8 cellular contexts compared by ENCODE assay signal in the genomic region with DNA sequence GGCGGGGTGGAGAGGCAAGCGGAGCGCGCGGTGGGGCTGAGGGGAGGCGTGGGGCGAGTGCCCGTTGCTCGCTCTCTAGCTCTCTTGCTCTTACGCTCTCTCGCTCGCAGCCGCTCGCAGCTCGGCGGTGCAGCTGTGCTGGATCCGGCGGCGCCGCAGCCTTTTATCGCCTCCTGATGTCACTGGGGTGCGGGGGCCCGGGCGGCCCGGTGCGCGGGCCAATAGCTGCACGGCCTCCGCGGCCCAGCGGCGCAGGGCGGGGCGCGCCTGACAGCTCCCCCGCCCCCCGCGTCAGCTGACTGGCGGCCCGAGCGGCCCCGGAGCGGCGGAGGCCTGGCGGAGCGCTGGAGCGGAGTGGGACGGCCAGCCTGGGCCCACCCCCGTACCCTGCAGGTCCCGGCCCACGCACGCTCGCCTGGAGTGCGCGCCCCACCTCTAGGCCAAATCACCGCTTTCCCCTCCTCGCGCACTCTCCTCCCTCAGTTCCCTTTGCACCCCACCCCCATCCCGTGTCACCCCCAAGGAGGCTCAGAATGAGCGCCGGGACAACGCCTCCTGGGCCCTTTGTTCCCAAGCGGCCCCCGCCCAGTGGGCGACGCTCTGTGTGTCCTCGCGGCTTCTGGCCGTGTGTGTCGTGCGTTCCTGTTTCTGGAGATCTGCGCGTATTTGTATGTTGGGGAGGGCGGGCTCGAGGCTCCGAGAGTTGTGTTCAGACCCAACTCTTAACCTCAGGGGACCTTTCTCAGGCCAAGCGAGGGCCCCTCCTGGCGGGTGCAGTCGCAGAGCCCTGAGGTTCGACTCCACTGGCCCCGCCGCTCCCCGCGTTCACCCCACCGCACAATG. TPM values are rescaled to one million over a fixed set of nuclear protein-coding genes. Genes with fewer than 3 reads are reported as not detected.
DNase-seq lines count a peak whose midpoint lies in the region; ATAC-seq and TF ChIP-seq lines count a peak whose summit lies in the region.

Gene MAFB (minus strand): TSS at position 137 of the 843 bp plus-strand sequence. CDS start 386 bp downstream, outside the sequence.

- H3K4me1 Mint-ChIP-seq in CD14-positive monocyte, result peaks cover 55% of the 10 kb centered on the region
- peaks cover 2 to 9% (median 7%) of the 10 kb centered on the region in 3 donors for H3K4me1 Mint-ChIP-seq in IgD-negative memory B cell

- H3K36me3 Mint-ChIP-seq in CD14-positive monocyte, result peaks cover 46 to 47% of the 10 kb centered on the region in 2 donors
- no peaks in the 10 kb centered on the region for H3K36me3 Mint-ChIP-seq in IgD-negative memory B cell

- H3K9me3 ChIP-seq in colonic mucosa, result no peaks in the 10 kb centered on the region
- no peaks in the 10 kb centered on the region for H3K9me3 ChIP-seq in spleen

- H3K4me3 Mint-ChIP-seq in CD14-positive monocyte (peak within 1 kb of the TSS; percentile 97 to 100), IgD-negative memory B cell (peak within 1 kb of the TSS; percentile 79 to 93 (median 90))

- H3K4me1 ChIP-seq in colonic mucosa (peaks cover 11% of the 10 kb centered on the region), spleen (peaks cover 0 to 71% (median 41%) of the 10 kb centered on the region in 6 donors)

- DNase-seq in CD14-positive monocyte (ENCODE audit: low spot score) (peak; percentile 93), SW 1271 (lab: John Stamatoyannopoulos, UW) (peak; percentile 48 to 64), colonic mucosa (peak; percentile 84), kidney tubule cell (ENCODE audit: low spot score) (peak; percentile 78), spleen (peak; percentile 93)
- no peak for DNase-seq in stimulated activated naive CD4-positive, alpha-beta T cell treated with Interleukin-2 at 50 U/mL for 16 hours (lab: John Stamatoyannopoulos, UW)

- H3K27me3 Mint-ChIP-seq in CD14-positive monocyte (ENCODE audit: low read depth in 3 of 3) (peaks cover 71 to 81% (median 75%) of the 10 kb centered on the region in 3 donors), IgD-negative memory B cell (peaks cover 72% of the 10 kb centered on the region)

- H3K9me3 Mint-ChIP-seq in CD14-positive monocyte (peaks cover 0 to 57% (median 44%) of the 10 kb centered on the region in 7 donors), IgD-negative memory B cell (no peaks in the 10 kb centered on the region)

- TF ChIP-seq CTCF in CD14-positive monocyte (IDR thresholded peaks at IDR 0.05), result no peak
- no peak for TF ChIP-seq CTCF in colonic mucosa (IDR thresholded peaks at IDR 0.05)
- no peak for TF ChIP-seq CTCF in spleen (IDR thresholded peaks at IDR 0.05 in 8 of 11, conservative IDR thresholded peaks at IDR 0.05 in 3 of 11)

- peak; percentile 93 to 98 (median 93) for TF ChIP-seq POLR2A in spleen (IDR thresholded peaks at IDR 0.05)

- H3K27ac Mint-ChIP-seq in CD14-positive monocyte (peak within 1 kb of the TSS; percentile 93 to 99 (median 96)), IgD-negative memory B cell (peak within 1 kb of the TSS in 2 of 3 donors; percentile 59 to 82)

- H3K36me3 ChIP-seq in colonic mucosa (no peaks in the 10 kb centered on the region), spleen (peaks cover 0 to 30% (median 0%) of the 10 kb centered on the region in 6 donors)

- intact Hi-C loops in CD14-positive monocyte (cut with micrococcal nuclease), result loop anchor here (2.0 to 10.0 kb wide), 8 partner anchors 115 to 367 kb away; no protein-coding TSS in a partner anchor
- intact Hi-C loops in colonic mucosa (cut with DNase I), result no loop called here
- intact Hi-C loops in spleen (cut with DNase I; ENCODE audit: low total_unique reads), result loop anchor here (5.0 to 10.0 kb wide), 2 partner anchors 42 to 425 kb away; no protein-coding TSS in a partner anchor

- 0 to 1% (median 1%) methylated on average over 28 to 85 of the region's 85 CpGs for WGBS in spleen, 5 donors

- H3K27me3 ChIP-seq in colonic mucosa (peaks cover 80% of the 10 kb centered on the region), spleen (replicated peaks in 1 of 7) (peaks cover 0 to 100% (median 70%) of the 10 kb centered on the region in 7 donors)

- H3K27ac ChIP-seq in colonic mucosa, result peak within 1 kb of the TSS; percentile 79
- peak within 1 kb of the TSS; percentile 38 to 94 (median 90) for H3K27ac ChIP-seq in spleen

- H3K9ac ChIP-seq in colonic mucosa (ENCODE audit: low read depth in 2 of 2, low read length in 2 of 2), result peak within 1 kb of the TSS; percentile 40 to 69

- H3K4me3 ChIP-seq in colonic mucosa, result peak within 1 kb of the TSS; percentile 59
- H3K4me3 ChIP-seq in spleen, result peak within 1 kb of the TSS; percentile 52 to 87 (median 64)

- ATAC-seq in GM19328 (IDR thresholded peaks at IDR 0.05; ENCODE audit: unreplicated experiment), result peak; percentile 59

RNA-seq across cellular contexts. Expression of gene MAFB, which starts in this region (rescaled TPM):
- polyA plus RNA-seq in CD14-positive monocyte (100 to 1,000 TPM; 113 to 134 TPM), IgD-negative memory B cell (not detected), spleen (10 to 100 TPM; 18.7 to 53.2 (median 27.3) TPM)
- total RNA-seq in colonic mucosa (10 to 100 TPM in 1 of 2 donors, 1 to 10 TPM in 1; 2.8 to 11.2 TPM), spleen (100 to 1,000 TPM; 140 to 295 (median 194) TPM)

Comparison
In these comparisons a context has a peak if more than half of its experiments do, and no peak if none do; other contexts are left out.
1. RNA of gene MAFB (total RNA-seq): 140 to 295 TPM in spleen; 2.8 to 11.2 TPM in colonic mucosa; every median in the first group is over 10 times any median in the second.
2. RNA of gene MAFB (polyA plus RNA-seq): 113 to 134 TPM in CD14-positive monocyte and 18.7 to 53.2 TPM in spleen; not detected in IgD-negative memory B cell (single experiment); every median in the first group is over 10 times any median in the second.